8 cellular contexts compared by ENCODE assay signal in genomic region chr3:24237971-24238767, GRCh38.
DNase-seq lines count a peak whose midpoint lies in the region; ATAC-seq, FAIRE-seq and TF ChIP-seq lines count a peak whose summit lies in the region.

No MANE protein-coding gene starts in this region.

- peak; percentile 17 to 62 (median 60) for TF ChIP-seq CTCF in ovary (IDR thresholded peaks at IDR 0.05)

- peak; percentile 79 for FAIRE-seq in GM19239 (lab: Jason Lieb, UNC)

- H3K27me3 ChIP-seq in ovary = no peaks in the 10 kb centered on the region

- H3K4me1 Mint-ChIP-seq in activated T-helper 17 cell treated with anti-CD3 and anti-CD28 coated beads, Interleukin-2, amount 50 U/mL, for 72 hours = no peaks in the 10 kb centered on the region

- H3K27ac ChIP-seq in ovary = no peak overlapping the region

- TF ChIP-seq POLR2A in ovary (IDR thresholded peaks at IDR 0.05) = no peak

- no peaks in the 10 kb centered on the region for H3K9me3 ChIP-seq in ovary

- H3K4me3 Mint-ChIP-seq in activated T-helper 17 cell treated with anti-CD3 and anti-CD28 coated beads, Interleukin-2, amount 50 U/mL, for 72 hours = no peak overlapping the region

- no peaks in the 10 kb centered on the region for H3K9me3 Mint-ChIP-seq in activated T-helper 17 cell treated with anti-CD3 and anti-CD28 coated beads, Interleukin-2, amount 50 U/mL, for 72 hours

- no peak overlapping the region for H3K4me3 ChIP-seq in ovary

- no peaks in the 10 kb centered on the region for H3K36me3 Mint-ChIP-seq in activated T-helper 17 cell treated with anti-CD3 and anti-CD28 coated beads, Interleukin-2, amount 50 U/mL, for 72 hours (ENCODE audit: low read depth)

- H3K27ac Mint-ChIP-seq in activated T-helper 17 cell treated with anti-CD3 and anti-CD28 coated beads, Interleukin-2, amount 50 U/mL, for 72 hours = no peak overlapping the region

- peaks cover 6% of the 10 kb centered on the region for H3K4me1 ChIP-seq in ovary (ENCODE audit: insufficient read depth)

- intact Hi-C loops in ovary (cut with DNase I) = loop anchor here (5.0 to 10.0 kb wide), 5 partner anchors 236 to 343 kb away; no protein-coding TSS in a partner anchor

- DNase-seq in DMS53 (lab: John Stamatoyannopoulos, UW) = peak; percentile 67
- DNase-seq in GM19239 (ENCODE audit: insufficient read length, low spot score) = peak; percentile 23
- peak; percentile 46 for DNase-seq in NCI-H345 (lab: John Stamatoyannopoulos, UW)
- DNase-seq in globus pallidus (ENCODE audit: low spot score) = peak; percentile 76
- DNase-seq in ovary = peak in 4 of 5 donors; percentile 26 to 50 (median 35)
- no peak for DNase-seq in T-helper 9 cell

- 16 to 21% (median 17%) methylated on average over 4 of the region's 4 CpGs for WGBS in ovary, 3 donors

- TF ChIP-seq EP300 in ovary (IDR thresholded peaks at IDR 0.05) = no peak

- H3K36me3 ChIP-seq in ovary = no peaks in the 10 kb centered on the region

- H3K27me3 Mint-ChIP-seq in activated T-helper 17 cell treated with anti-CD3 and anti-CD28 coated beads, Interleukin-2, amount 50 U/mL, for 72 hours = peaks cover 5% of the 10 kb centered on the region

- ATAC-seq in HG03139 (IDR thresholded peaks at IDR 0.05; ENCODE audit: unreplicated experiment) = peak; percentile 82
- ATAC-seq in activated T-helper 17 cell treated with anti-CD3 and anti-CD28 coated beads, Interleukin-2, amount 50 U/mL, for 72 hours (replicated peaks) = peak; percentile 67
